Comparison of ENCODE assay signal across 1 cellular context in the genomic region with DNA sequence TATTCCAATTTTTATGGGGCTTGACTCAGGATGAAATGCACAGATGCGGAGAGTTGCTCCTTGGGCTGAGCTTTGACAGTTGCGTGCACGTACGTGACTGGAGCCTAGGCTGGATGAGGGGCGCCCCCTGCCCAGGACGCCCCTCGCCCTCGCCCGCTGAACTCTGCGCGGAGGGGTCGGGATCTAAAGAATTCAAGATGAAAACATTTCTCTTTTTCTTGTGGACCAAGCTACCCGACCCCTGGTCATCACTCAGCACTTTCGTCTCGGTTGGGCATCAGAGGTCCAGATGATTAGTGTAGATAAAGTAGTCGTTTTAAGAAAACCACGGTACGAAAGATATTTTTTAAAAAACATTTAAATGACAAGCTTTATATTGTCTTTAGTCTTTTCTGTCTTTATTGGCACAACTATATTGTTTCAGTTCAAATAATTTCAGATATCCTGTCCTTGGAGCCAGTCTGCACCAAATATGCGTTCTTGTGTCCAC.
A peak's percentile ranks its signal among the peaks of the same experiment; 100 is the strongest.
TF ChIP-seq lines count a peak whose summit lies in the region.

No MANE protein-coding gene starts in this region.

TF ChIP-seq in HEK293, 187 proteins besides CTCF, POLR2A, EP300 and RAD21 (continued from another document):
- TF ChIP-seq, protein P1, sequence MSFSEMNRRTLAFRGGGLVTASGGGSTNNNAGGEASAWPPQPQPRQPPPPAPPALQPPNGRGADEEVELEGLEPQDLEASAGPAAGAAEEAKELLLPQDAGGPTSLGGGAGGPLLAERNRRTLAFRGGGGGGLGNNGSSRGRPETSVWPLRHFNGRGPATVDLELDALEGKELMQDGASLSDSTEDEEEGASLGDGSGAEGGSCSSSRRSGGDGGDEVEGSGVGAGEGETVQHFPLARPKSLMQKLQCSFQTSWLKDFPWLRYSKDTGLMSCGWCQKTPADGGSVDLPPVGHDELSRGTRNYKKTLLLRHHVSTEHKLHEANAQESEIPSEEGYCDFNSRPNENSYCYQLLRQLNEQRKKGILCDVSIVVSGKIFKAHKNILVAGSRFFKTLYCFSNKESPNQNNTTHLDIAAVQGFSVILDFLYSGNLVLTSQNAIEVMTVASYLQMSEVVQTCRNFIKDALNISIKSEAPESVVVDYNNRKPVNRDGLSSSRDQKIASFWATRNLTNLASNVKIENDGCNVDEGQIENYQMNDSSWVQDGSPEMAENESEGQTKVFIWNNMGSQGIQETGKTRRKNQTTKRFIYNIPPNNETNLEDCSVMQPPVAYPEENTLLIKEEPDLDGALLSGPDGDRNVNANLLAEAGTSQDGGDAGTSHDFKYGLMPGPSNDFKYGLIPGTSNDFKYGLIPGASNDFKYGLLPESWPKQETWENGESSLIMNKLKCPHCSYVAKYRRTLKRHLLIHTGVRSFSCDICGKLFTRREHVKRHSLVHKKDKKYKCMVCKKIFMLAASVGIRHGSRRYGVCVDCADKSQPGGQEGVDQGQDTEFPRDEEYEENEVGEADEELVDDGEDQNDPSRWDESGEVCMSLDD (tag by site-specific recombination; IDR thresholded peaks at IDR 0.05), result 0 out of 2 replicates have a peak, but pooled peaks have one; percentile 20
- TF ChIP-seq ZNF335 (tag by site-specific recombination; conservative IDR thresholded peaks at IDR 0.05) (peak; percentile 39; the same call in 1 of the 2 replicates), ZNF391 (tag by site-specific recombination; IDR thresholded peaks at IDR 0.05; ENCODE audit: borderline replicate concordance, low read depth) (no peak), ZNF623 (tag by site-specific recombination; IDR thresholded peaks at IDR 0.05) (no peak), ZFP3 (tag by site-specific recombination; IDR thresholded peaks at IDR 0.05; ENCODE audit: low read depth) (no peak), SP3 (tag by site-specific recombination; IDR thresholded peaks at IDR 0.05) (no peak), ZXDB (tag by site-specific recombination; IDR thresholded peaks at IDR 0.05) (peak; percentile 31), ZBTB17 (tag by site-specific recombination; IDR thresholded peaks at IDR 0.05) (peak; percentile 15; the same call in 1 of the 2 replicates), SCRT1 (tag by site-specific recombination; IDR thresholded peaks at IDR 0.05; ENCODE audit: borderline replicate concordance) (no peak)
- TF ChIP-seq, protein P2, sequence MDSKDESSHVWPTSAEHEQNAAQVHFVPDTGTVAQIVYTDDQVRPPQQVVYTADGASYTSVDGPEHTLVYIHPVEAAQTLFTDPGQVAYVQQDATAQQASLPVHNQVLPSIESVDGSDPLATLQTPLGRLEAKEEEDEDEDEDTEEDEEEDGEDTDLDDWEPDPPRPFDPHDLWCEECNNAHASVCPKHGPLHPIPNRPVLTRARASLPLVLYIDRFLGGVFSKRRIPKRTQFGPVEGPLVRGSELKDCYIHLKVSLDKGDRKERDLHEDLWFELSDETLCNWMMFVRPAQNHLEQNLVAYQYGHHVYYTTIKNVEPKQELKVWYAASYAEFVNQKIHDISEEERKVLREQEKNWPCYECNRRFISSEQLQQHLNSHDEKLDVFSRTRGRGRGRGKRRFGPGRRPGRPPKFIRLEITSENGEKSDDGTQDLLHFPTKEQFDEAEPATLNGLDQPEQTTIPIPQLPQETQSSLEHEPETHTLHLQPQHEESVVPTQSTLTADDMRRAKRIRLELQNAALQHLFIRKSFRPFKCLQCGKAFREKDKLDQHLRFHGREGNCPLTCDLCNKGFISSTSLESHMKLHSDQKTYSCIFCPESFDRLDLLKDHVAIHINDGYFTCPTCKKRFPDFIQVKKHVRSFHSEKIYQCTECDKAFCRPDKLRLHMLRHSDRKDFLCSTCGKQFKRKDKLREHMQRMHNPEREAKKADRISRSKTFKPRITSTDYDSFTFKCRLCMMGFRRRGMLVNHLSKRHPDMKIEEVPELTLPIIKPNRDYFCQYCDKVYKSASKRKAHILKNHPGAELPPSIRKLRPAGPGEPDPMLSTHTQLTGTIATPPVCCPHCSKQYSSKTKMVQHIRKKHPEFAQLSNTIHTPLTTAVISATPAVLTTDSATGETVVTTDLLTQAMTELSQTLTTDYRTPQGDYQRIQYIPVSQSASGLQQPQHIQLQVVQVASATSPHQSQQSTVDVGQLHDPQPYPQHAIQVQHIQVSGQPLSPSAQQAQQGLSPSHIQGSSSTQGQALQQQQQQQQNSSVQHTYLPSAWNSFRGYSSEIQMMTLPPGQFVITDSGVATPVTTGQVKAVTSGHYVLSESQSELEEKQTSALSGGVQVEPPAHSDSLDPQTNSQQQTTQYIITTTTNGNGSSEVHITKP (tag by site-specific recombination; IDR thresholded peaks at IDR 0.05), result 0 out of 2 replicates have a peak, but pooled peaks have one; percentile 13
- TF ChIP-seq, protein P3, sequence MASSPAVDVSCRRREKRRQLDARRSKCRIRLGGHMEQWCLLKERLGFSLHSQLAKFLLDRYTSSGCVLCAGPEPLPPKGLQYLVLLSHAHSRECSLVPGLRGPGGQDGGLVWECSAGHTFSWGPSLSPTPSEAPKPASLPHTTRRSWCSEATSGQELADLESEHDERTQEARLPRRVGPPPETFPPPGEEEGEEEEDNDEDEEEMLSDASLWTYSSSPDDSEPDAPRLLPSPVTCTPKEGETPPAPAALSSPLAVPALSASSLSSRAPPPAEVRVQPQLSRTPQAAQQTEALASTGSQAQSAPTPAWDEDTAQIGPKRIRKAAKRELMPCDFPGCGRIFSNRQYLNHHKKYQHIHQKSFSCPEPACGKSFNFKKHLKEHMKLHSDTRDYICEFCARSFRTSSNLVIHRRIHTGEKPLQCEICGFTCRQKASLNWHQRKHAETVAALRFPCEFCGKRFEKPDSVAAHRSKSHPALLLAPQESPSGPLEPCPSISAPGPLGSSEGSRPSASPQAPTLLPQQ (tag by site-specific recombination; IDR thresholded peaks at IDR 0.05), result no peak
- TF ChIP-seq, protein P4, sequence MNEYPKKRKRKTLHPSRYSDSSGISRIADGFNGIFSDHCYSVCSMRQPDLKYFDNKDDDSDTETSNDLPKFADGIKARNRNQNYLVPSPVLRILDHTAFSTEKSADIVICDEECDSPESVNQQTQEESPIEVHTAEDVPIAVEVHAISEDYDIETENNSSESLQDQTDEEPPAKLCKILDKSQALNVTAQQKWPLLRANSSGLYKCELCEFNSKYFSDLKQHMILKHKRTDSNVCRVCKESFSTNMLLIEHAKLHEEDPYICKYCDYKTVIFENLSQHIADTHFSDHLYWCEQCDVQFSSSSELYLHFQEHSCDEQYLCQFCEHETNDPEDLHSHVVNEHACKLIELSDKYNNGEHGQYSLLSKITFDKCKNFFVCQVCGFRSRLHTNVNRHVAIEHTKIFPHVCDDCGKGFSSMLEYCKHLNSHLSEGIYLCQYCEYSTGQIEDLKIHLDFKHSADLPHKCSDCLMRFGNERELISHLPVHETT (tag by site-specific recombination; IDR thresholded peaks at IDR 0.05), result peak; percentile 20; the same call in 1 of the 2 replicates
- TF ChIP-seq, protein P5, sequence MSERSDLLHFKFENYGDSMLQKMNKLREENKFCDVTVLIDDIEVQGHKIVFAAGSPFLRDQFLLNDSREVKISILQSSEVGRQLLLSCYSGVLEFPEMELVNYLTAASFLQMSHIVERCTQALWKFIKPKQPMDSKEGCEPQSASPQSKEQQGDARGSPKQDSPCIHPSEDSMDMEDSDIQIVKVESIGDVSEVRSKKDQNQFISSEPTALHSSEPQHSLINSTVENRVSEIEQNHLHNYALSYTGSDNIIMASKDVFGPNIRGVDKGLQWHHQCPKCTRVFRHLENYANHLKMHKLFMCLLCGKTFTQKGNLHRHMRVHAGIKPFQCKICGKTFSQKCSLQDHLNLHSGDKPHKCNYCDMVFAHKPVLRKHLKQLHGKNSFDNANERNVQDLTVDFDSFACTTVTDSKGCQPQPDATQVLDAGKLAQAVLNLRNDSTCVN (tag by site-specific recombination; optimal IDR thresholded peaks at IDR 0.05), result peak; percentile 2
TF ChIP-seq in HEK293: peak in this region for 8.
